In the genomic region with DNA sequence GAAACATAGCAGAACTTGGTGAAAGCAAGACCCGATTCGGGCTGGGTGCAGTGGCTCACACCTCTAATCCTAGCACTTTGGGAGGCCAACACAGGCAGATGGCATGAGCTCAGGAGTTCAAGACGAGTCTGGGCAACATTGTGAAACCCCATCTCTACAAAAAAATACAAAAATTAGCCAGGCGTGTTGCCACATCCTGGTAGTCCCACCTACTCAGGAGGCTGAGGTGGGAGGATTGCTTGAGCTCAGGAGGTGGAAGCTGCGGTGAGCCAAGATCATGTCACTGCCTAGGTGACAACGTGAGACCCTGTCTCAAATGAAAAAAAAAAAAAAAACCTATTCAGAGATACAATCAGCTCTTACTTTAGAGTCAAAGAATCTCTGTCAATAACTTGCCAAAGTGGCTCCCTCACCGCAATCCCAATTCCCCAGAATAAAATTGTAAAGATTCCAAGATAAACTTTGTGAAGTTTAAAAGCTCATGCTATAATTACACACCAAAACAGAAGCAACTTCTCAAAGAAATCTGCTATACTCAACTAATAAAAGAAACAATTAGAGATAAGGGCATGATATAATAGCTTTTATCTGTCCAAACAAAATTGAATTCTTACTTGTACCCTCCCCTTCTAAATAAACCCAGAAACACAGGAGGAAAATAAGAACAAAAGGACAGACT, we compare ENCODE assay signal across 22 cellular contexts. TPM values are rescaled to one million over a fixed set of nuclear protein-coding genes. Genes with fewer than 3 reads are reported as not detected.
DNase-seq lines count a peak whose midpoint lies in the region; ATAC-seq and TF ChIP-seq lines count a peak whose summit lies in the region.
"Had no signal": no experiment of that assay in that cellular context is flagged by ENCODE, and none has a peak within 500 bp of the region (broad histone marks: within the 10 kb centered on the region; RNA-seq: fewer than 3 reads in every experiment).

No MANE protein-coding gene starts in this region.

- H3F3A ChIP-seq in PC-3 (ENCODE audit: low read length, unreplicated experiment), result no peaks in the 10 kb centered on the region

- H3K36me3 ChIP-seq in cardiac muscle cell, result no peaks in the 10 kb centered on the region
- no peaks in the 10 kb centered on the region for H3K36me3 ChIP-seq in right atrium auricular region
- no peaks in the 10 kb centered on the region for H3K36me3 ChIP-seq in PC-3 (ENCODE audit: low read depth, low read length)
- H3K36me3 ChIP-seq: heart left ventricle, vagina had no signal

- POLR2A ChIA-PET in PC-3 (lab: Charles Lee; ENCODE audit: unreplicated experiment), result no interaction called here

- H3K4me1 ChIP-seq in cardiac muscle cell (ENCODE audit: low read depth) (peaks cover 8% of the 10 kb centered on the region), right atrium auricular region (peaks cover 0 to 16% of the 10 kb centered on the region in 2 donors), PC-3 (ENCODE audit: insufficient read depth, low read length) (no peaks in the 10 kb centered on the region)

- H2AFZ ChIP-seq in PC-3 (ENCODE audit: low read length), result no peak overlapping the region

- H3K27me3 ChIP-seq in cardiac muscle cell (no peaks in the 10 kb centered on the region), right atrium auricular region (no peaks in the 10 kb centered on the region), PC-3 (ENCODE audit: low read length) (no peaks in the 10 kb centered on the region)
- H3K27me3 ChIP-seq: heart left ventricle, testis, vagina had no signal

- no TSS peak for BruUV-seq in PC-3 (replicated peaks; lab: Mats Ljungman, UMichigan)

- no peak overlapping the region for H3K9ac ChIP-seq in PC-3 (ENCODE audit: low read length)

- no peak overlapping the region for H3K4me2 ChIP-seq in PC-3 (ENCODE audit: low read length)

- no peaks in the 10 kb centered on the region for H3K79me2 ChIP-seq in PC-3 (ENCODE audit: low read length)

- DNase-seq in cardiac muscle cell (ENCODE audit: low read depth in 1 of 2, low spot score in 1 of 2) (no peak), right atrium auricular region (ENCODE audit: low spot score) (no peak), hepatic stellate cell (ENCODE audit: low spot score) (peak; percentile 5), SHP77 (lab: John Stamatoyannopoulos, UW) (no peak), PC-3 (no peak)
- no peak for DNase-seq in effector CD4-positive, alpha-beta T cell
- DNase-seq: activated CD4-positive, alpha-beta T cell treated with anti-CD3 and anti-CD28 coated beads for 36 hours; activated naive CD4-positive, alpha-beta T cell treated with anti-CD3 and anti-CD28 coated beads, Interleukin-2, amount 50 U/mL, for 16 hours; amygdala; CD4-positive, CD25-positive, alpha-beta regulatory T cell; central memory CD4-positive, alpha-beta T cell; heart left ventricle; KG1; left cardiac atrium; NCI-H1694; NCI-H526; nucleus accumbens; stimulated activated naive B cell treated with anti-CD40 and anti-IgM and Interleukin-4, amounts not matched to agents 10 μg/mL and 1 μg/mL and 100 μg/mL, for 72 hours; testis had no signal

- H3K27ac ChIP-seq in cardiac muscle cell, result peak overlapping the region; percentile 19
- H3K27ac ChIP-seq in right atrium auricular region, result no peak overlapping the region
- H3K27ac ChIP-seq in VCaP, result peak overlapping the region; percentile 53
- H3K27ac ChIP-seq in PC-3 (ENCODE audit: low read length), result no peak overlapping the region
- H3K27ac ChIP-seq: heart left ventricle, testis, vagina had no signal

- no peaks in the 10 kb centered on the region for H3K9me2 ChIP-seq in PC-3 (replicated peaks; ENCODE audit: low read length)

- no peak for TF ChIP-seq CTCF in cardiac muscle cell (IDR thresholded peaks at IDR 0.05; ENCODE audit: low read depth, low read length)
- TF ChIP-seq CTCF in right atrium auricular region (IDR thresholded peaks at IDR 0.05), result no peak
- TF ChIP-seq CTCF in VCaP (conservative IDR thresholded peaks at IDR 0.05), result no peak
- no peak for TF ChIP-seq CTCF in PC-3 (conservative IDR thresholded peaks at IDR 0.05; ENCODE audit: low read depth, low read length)

- H3K4me3 ChIP-seq in cardiac muscle cell, result no peak overlapping the region
- no peak overlapping the region for H3K4me3 ChIP-seq in right atrium auricular region
- no peak overlapping the region for H3K4me3 ChIP-seq in PC-3 (ENCODE audit: low read length)
- H3K4me3 ChIP-seq: heart left ventricle, testis, vagina had no signal

- no peaks in the 10 kb centered on the region for H3K9me3 ChIP-seq in cardiac muscle cell (ENCODE audit: low read depth)
- H3K9me3 ChIP-seq in right atrium auricular region, result no peaks in the 10 kb centered on the region
- H3K9me3 ChIP-seq in PC-3 (ENCODE audit: low read length), result no peaks in the 10 kb centered on the region
- H3K9me3 ChIP-seq: testis, vagina had no signal

- CTCF ChIA-PET in PC-3 (lab: Charles Lee), result no interaction called here

- ATAC-seq in PC-3 (no peak), esophagus mucosa (no peak)
- ATAC-seq: activated CD4-positive, alpha-beta T cell treated with anti-CD3 and anti-CD28 coated beads for 36 hours; heart left ventricle; left cardiac atrium had no signal

- intact Hi-C loops in PC-3 (cut with micrococcal nuclease), result no loop called here

- no peaks in the 10 kb centered on the region for H4K20me1 ChIP-seq in PC-3 (ENCODE audit: low read length)

RNA-seq across cellular contexts. Expression of gene CDK19, which starts 33.6 kb away (rescaled TPM):
- 7.5 and 11.1 TPM in 2 replicates for total RNA-seq in cardiac muscle cell
- polyA plus RNA-seq in cardiac muscle cell, result 5.6 and 10.2 TPM in 2 replicates
- total RNA-seq in right atrium auricular region, result 1 to 10 TPM; 5.7 to 6.3 TPM
- total RNA-seq in PC-3 (2014; rRNA removed), result 4.2 and 5.4 TPM in 2 replicates
- total RNA-seq in esophagus mucosa, result 19.1 TPM

Comparison
In these comparisons a context has a peak if more than half of its experiments do, and no peak if none do; other contexts are left out.
1. H3K27ac ChIP-seq: peak in cardiac muscle cell (single experiment) and VCaP (single experiment); none in right atrium auricular region (0 of 2) and PC-3 (single experiment).